Comparison of ENCODE assay signal across 15 cellular contexts in genomic region chr5:143124593-143124992, GRCh38.
DNase-seq lines count a peak whose midpoint lies in the region; ATAC-seq and TF ChIP-seq lines count a peak whose summit lies in the region.
"Had no signal": no experiment of that assay in that cellular context is flagged by ENCODE, and none has a peak within 500 bp of the region (broad histone marks: within the 10 kb centered on the region; RNA-seq: fewer than 3 reads in every experiment).

No MANE protein-coding gene starts in this region.

- H3K27ac Mint-ChIP-seq in Caco-2 (ENCODE audit: unreplicated experiment) = no peak overlapping the region
- peak overlapping the region; percentile 32 for H3K27ac Mint-ChIP-seq in dendritic cell treated with granulocyte-macrophage colony-stimulating factor and Interleukin-4, amounts not matched to agents 40 ng/mL and 50 ng/mL, for 4 days
- H3K27ac Mint-ChIP-seq: activated CD8-positive, alpha-beta memory T cell treated with anti-CD3 and anti-CD28 coated beads, Interleukin-2, amount 10 ng/mL, durations not matched to agents 7 days and 5 days; B cell had no signal

- peaks cover 11% of the 10 kb centered on the region for H3K4me1 Mint-ChIP-seq in Caco-2 (ENCODE audit: low read depth, unreplicated experiment)
- peaks cover 37% of the 10 kb centered on the region for H3K4me1 Mint-ChIP-seq in dendritic cell treated with granulocyte-macrophage colony-stimulating factor and Interleukin-4, amounts not matched to agents 40 ng/mL and 50 ng/mL, for 4 days (ENCODE audit: low read depth)

- no TSS peak for BruUV-seq in Caco-2 (replicated peaks; lab: Mats Ljungman, UMichigan)

- DNase-seq in Caco-2 (peak; percentile 17 to 54), NCI-H69 (lab: John Stamatoyannopoulos, UW) (peak; percentile 77), spleen (no peak), WERI-Rb-1 (no peak)
- DNase-seq: activated CD8-positive, alpha-beta memory T cell treated with anti-CD3 and anti-CD28 coated beads, Interleukin-2, amount 10 ng/mL, durations not matched to agents 7 days and 5 days; EL; heart left ventricle; left colon; T-helper 9 cell had no signal

- ATAC-seq in GM19463 (IDR thresholded peaks at IDR 0.05; ENCODE audit: unreplicated experiment) (peak; percentile 76), GM19397 (IDR thresholded peaks at IDR 0.05; ENCODE audit: unreplicated experiment) (no peak), HG03571 (IDR thresholded peaks at IDR 0.05; ENCODE audit: unreplicated experiment) (no peak)
- ATAC-seq: activated CD8-positive, alpha-beta memory T cell treated with anti-CD3 and anti-CD28 coated beads, Interleukin-2, amount 10 ng/mL, durations not matched to agents 7 days and 5 days; activated naive CD4-positive, alpha-beta T cell treated with anti-CD3 and anti-CD28 coated beads, Interleukin-2, amount 50 U/mL, for 72 hours; heart left ventricle; left colon had no signal

- intact Hi-C loops in Caco-2 (cut with micrococcal nuclease; ENCODE audit: unreplicated experiment) (no loop called here), spleen (cut with DNase I; ENCODE audit: low total_unique reads) (no loop called here)
- intact Hi-C loops in dendritic cell treated with granulocyte-macrophage colony-stimulating factor and Interleukin-4, amounts not matched to agents 40 ng/mL and 50 ng/mL, for 4 days (cut with micrococcal nuclease) = no loop called here

- CTCF ChIA-PET in Caco-2 (lab: Charles Lee) = no interaction called here

- 55 to 86% (median 71%) methylated on average over 3 of the region's 3 CpGs for WGBS in spleen, 5 donors

- H3K27me3 Mint-ChIP-seq in Caco-2 (ENCODE audit: insufficient read depth, unreplicated experiment) = no peaks in the 10 kb centered on the region
- H3K27me3 Mint-ChIP-seq in dendritic cell treated with granulocyte-macrophage colony-stimulating factor and Interleukin-4, amounts not matched to agents 40 ng/mL and 50 ng/mL, for 4 days = no peaks in the 10 kb centered on the region
- H3K27me3 Mint-ChIP-seq: activated CD8-positive, alpha-beta memory T cell treated with anti-CD3 and anti-CD28 coated beads, Interleukin-2, amount 10 ng/mL, durations not matched to agents 7 days and 5 days; B cell had no signal

- H3K27ac ChIP-seq in spleen (peak overlapping the region in 1 of 8 donors; percentile 65), WERI-Rb-1 (no peak overlapping the region)
- H3K27ac ChIP-seq: heart left ventricle had no signal

- H3K36me3 ChIP-seq in Caco-2 (ENCODE audit: control insufficient read depth, insufficient read depth, low read length) = no peaks in the 10 kb centered on the region
- H3K36me3 ChIP-seq in spleen = peaks cover 0 to 14% (median 0%) of the 10 kb centered on the region in 6 donors
- no peaks in the 10 kb centered on the region for H3K36me3 ChIP-seq in WERI-Rb-1

- POLR2A ChIA-PET in Caco-2 (lab: Charles Lee) = interaction anchor here (0.5 kb wide), 1 partner anchor 14 kb away, joined by 8 read pairs; no protein-coding TSS in a partner anchor

- H3K27me3 ChIP-seq in Caco-2 (replicated peaks; ENCODE audit: control insufficient read depth, insufficient read depth, low read length) (no peaks in the 10 kb centered on the region), spleen (replicated peaks in 1 of 7) (no peaks in the 10 kb centered on the region), WERI-Rb-1 (ENCODE audit: insufficient read depth, low read depth, severe bottlenecking) (no peaks in the 10 kb centered on the region)
- H3K27me3 ChIP-seq: heart left ventricle had no signal

- no peak overlapping the region for H3K4me3 Mint-ChIP-seq in Caco-2 (ENCODE audit: unreplicated experiment)
- no peak overlapping the region for H3K4me3 Mint-ChIP-seq in dendritic cell treated with granulocyte-macrophage colony-stimulating factor and Interleukin-4, amounts not matched to agents 40 ng/mL and 50 ng/mL, for 4 days
- H3K4me3 Mint-ChIP-seq: activated CD8-positive, alpha-beta memory T cell treated with anti-CD3 and anti-CD28 coated beads, Interleukin-2, amount 10 ng/mL, durations not matched to agents 7 days and 5 days; B cell had no signal

- H3K4me3 ChIP-seq in Caco-2 (ENCODE audit: low read depth, low read length) (no peak overlapping the region), spleen (peak overlapping the region in 1 of 8 donors; percentile 1), WERI-Rb-1 (ENCODE audit: low read depth, low read length) (no peak overlapping the region)
- H3K4me3 ChIP-seq: heart left ventricle had no signal

- peaks cover 9% of the 10 kb centered on the region for H3K36me3 Mint-ChIP-seq in Caco-2 (ENCODE audit: insufficient read depth, unreplicated experiment)
- peaks cover 47% of the 10 kb centered on the region for H3K36me3 Mint-ChIP-seq in dendritic cell treated with granulocyte-macrophage colony-stimulating factor and Interleukin-4, amounts not matched to agents 40 ng/mL and 50 ng/mL, for 4 days (ENCODE audit: low read depth)

- H3K4me1 ChIP-seq in Caco-2 (no peaks in the 10 kb centered on the region), spleen (peaks cover 0 to 54% (median 13%) of the 10 kb centered on the region in 6 donors)

- H3K9me3 ChIP-seq in Caco-2 (no peaks in the 10 kb centered on the region), spleen (no peaks in the 10 kb centered on the region), WERI-Rb-1 (ENCODE audit: severe bottlenecking) (no peaks in the 10 kb centered on the region)
- H3K9me3 ChIP-seq: heart left ventricle had no signal

- no peak for TF ChIP-seq POLR2A in spleen (IDR thresholded peaks at IDR 0.05)

- H3K9me3 Mint-ChIP-seq in Caco-2 (ENCODE audit: unreplicated experiment) = no peaks in the 10 kb centered on the region
- no peaks in the 10 kb centered on the region for H3K9me3 Mint-ChIP-seq in dendritic cell treated with granulocyte-macrophage colony-stimulating factor and Interleukin-4, amounts not matched to agents 40 ng/mL and 50 ng/mL, for 4 days
- H3K9me3 Mint-ChIP-seq: activated naive CD4-positive, alpha-beta T cell treated with anti-CD3 and anti-CD28 coated beads, Interleukin-2, amount 50 U/mL, for 72 hours had no signal

- TF ChIP-seq CTCF in Caco-2 (IDR thresholded peaks at IDR 0.05; ENCODE audit: insufficient read depth in 1 of 2, low read depth in 1 of 2, low read length in 1 of 2, severe bottlenecking in 1 of 2, unreplicated experiment in 1 of 2) = no peak
- TF ChIP-seq CTCF in spleen (IDR thresholded peaks at IDR 0.05 in 8 of 11, conservative IDR thresholded peaks at IDR 0.05 in 3 of 11) = no peak
- no peak for TF ChIP-seq CTCF in WERI-Rb-1 (IDR thresholded peaks at IDR 0.05; ENCODE audit: low read depth, low read length)

Comparison
In these comparisons a context has a peak if more than half of its experiments do, and no peak if none do; other contexts are left out.
1. DNase-seq: peak in Caco-2 (2 of 2) and NCI-H69 (single experiment); none in spleen (single experiment) and WERI-Rb-1 (single experiment).